ENCODE assay signal across 8 cellular contexts in the genomic region with DNA sequence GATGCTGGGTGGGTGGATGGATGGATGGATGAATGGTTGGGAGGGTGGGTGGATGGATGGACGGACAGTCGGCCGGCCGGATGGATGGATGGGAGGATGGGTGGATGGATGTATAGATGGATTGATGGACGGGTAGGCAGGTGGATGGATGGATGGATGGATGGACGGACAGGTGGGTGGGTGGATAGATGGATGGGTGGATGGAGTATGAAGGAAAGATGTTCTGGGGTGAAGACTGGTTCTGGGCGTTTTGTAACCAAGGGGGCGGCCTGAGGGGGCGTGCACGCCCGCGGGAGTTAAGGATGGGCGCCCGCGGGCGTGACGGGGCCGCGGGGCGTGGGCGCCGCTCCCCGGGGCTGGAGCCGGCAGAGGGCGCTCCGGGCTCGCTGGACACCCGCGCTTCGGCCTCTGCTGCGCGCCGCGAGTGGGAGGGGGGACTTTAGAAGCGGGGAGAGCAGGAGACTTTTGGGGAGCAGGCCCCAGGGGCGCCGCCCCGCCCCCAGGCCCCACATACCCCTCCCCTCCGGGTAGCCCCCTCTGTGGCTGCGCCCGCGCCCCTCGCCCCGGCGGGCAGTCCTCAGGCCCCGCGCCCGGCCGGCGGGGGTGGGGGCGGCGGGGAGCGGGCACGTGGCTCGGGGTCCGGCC. TPM values are rescaled to one million over a fixed set of nuclear protein-coding genes. Genes with fewer than 3 reads are reported as not detected.
DNase-seq lines count a peak whose midpoint lies in the region; ATAC-seq and TF ChIP-seq lines count a peak whose summit lies in the region.

TSS of gene NECAB2 (plus strand) at position 407 of the 645 bp plus-strand sequence. CDS start 405 bp downstream, outside the sequence.

- H3K36me3 ChIP-seq in NT2/D1 (ENCODE audit: insufficient read depth, insufficient read length, low read length) (peaks cover 7% of the 10 kb centered on the region), liver (ENCODE audit: control insufficient read depth in 4 of 4, insufficient read depth in 3 of 4, low read depth in 1 of 4, low read length in 3 of 4) (peaks cover 4 to 31% (median 20%) of the 10 kb centered on the region in 4 donors), tibial artery (peaks cover 10 to 33% (median 26%) of the 10 kb centered on the region in 3 donors)

- H3K9me3 Mint-ChIP-seq in activated naive CD4-positive, alpha-beta T cell treated with anti-CD3 and anti-CD28 coated beads, Interleukin-2, amount 50 U/mL, for 24 hours: no peaks in the 10 kb centered on the region
- H3K9me3 Mint-ChIP-seq in dendritic cell treated with granulocyte-macrophage colony-stimulating factor and Interleukin-4, amounts not matched to agents 40 ng/mL and 50 ng/mL, for 4 days: no peaks in the 10 kb centered on the region

- H3K27ac ChIP-seq in liver (ENCODE audit: low read depth in 1 of 2, low read length in 2 of 2) (no peak within 1 kb of the TSS), tibial artery (no peak within 1 kb of the TSS)

- no peaks in the 10 kb centered on the region for H3K36me3 Mint-ChIP-seq in activated naive CD4-positive, alpha-beta T cell treated with anti-CD3 and anti-CD28 coated beads, Interleukin-2, amount 50 U/mL, for 24 hours
- peaks cover 36% of the 10 kb centered on the region for H3K36me3 Mint-ChIP-seq in dendritic cell treated with granulocyte-macrophage colony-stimulating factor and Interleukin-4, amounts not matched to agents 40 ng/mL and 50 ng/mL, for 4 days (ENCODE audit: low read depth)

- no peak for ATAC-seq in HG03439 (IDR thresholded peaks at IDR 0.05; ENCODE audit: unreplicated experiment)

- peak within 1 kb of the TSS; percentile 56 for H3K4me3 Mint-ChIP-seq in activated naive CD4-positive, alpha-beta T cell treated with anti-CD3 and anti-CD28 coated beads, Interleukin-2, amount 50 U/mL, for 24 hours
- H3K4me3 Mint-ChIP-seq in dendritic cell treated with granulocyte-macrophage colony-stimulating factor and Interleukin-4, amounts not matched to agents 40 ng/mL and 50 ng/mL, for 4 days: peak within 1 kb of the TSS; percentile 61

- H3K9me3 ChIP-seq in NT2/D1 (ENCODE audit: insufficient read depth, low read length): no peaks in the 10 kb centered on the region
- H3K9me3 ChIP-seq in liver (ENCODE audit: control insufficient read depth in 4 of 4, low read length in 3 of 4): no peaks in the 10 kb centered on the region
- H3K9me3 ChIP-seq in tibial artery: no peaks in the 10 kb centered on the region

- peak; percentile 24 to 48 for TF ChIP-seq RAD21 in liver (IDR thresholded peaks at IDR 0.05)

- H3K27me3 ChIP-seq in NT2/D1 (ENCODE audit: insufficient read depth, insufficient read length) (peaks cover 14% of the 10 kb centered on the region), liver (ENCODE audit: control insufficient read depth in 4 of 4, insufficient read depth in 4 of 4, low read length in 3 of 4) (no peaks in the 10 kb centered on the region), tibial artery (peaks cover 0 to 24% of the 10 kb centered on the region in 2 donors)

- WGBS in liver: 6% methylated on average over 56 of the region's 56 CpGs

- peaks cover 4% of the 10 kb centered on the region for H3K4me1 Mint-ChIP-seq in activated naive CD4-positive, alpha-beta T cell treated with anti-CD3 and anti-CD28 coated beads, Interleukin-2, amount 50 U/mL, for 24 hours
- H3K4me1 Mint-ChIP-seq in dendritic cell treated with granulocyte-macrophage colony-stimulating factor and Interleukin-4, amounts not matched to agents 40 ng/mL and 50 ng/mL, for 4 days (ENCODE audit: low read depth): peaks cover 5% of the 10 kb centered on the region

- H3K9ac ChIP-seq in NT2/D1 (ENCODE audit: insufficient read length, low read depth) (peak within 1 kb of the TSS; percentile 64), liver (ENCODE audit: low read depth in 1 of 2, low read length in 2 of 2) (no peak within 1 kb of the TSS)

- TF ChIP-seq CTCF in liver (IDR thresholded peaks at IDR 0.05; ENCODE audit: low read depth, low read length, missing input control) (peak; percentile 44), tibial artery (IDR thresholded peaks at IDR 0.05) (peak; percentile 29 to 64)

- H3K4me1 ChIP-seq in NT2/D1 (ENCODE audit: insufficient read depth, insufficient read length): peaks cover 20% of the 10 kb centered on the region
- H3K4me1 ChIP-seq in liver (ENCODE audit: control insufficient read depth in 4 of 4, insufficient read depth in 4 of 4, low read length in 3 of 4): peaks cover 0 to 7% (median 1%) of the 10 kb centered on the region in 4 donors
- peaks cover 0 to 22% (median 13%) of the 10 kb centered on the region in 4 donors for H3K4me1 ChIP-seq in tibial artery

- no peak within 1 kb of the TSS for H3K27ac Mint-ChIP-seq in activated naive CD4-positive, alpha-beta T cell treated with anti-CD3 and anti-CD28 coated beads, Interleukin-2, amount 50 U/mL, for 24 hours
- H3K27ac Mint-ChIP-seq in dendritic cell treated with granulocyte-macrophage colony-stimulating factor and Interleukin-4, amounts not matched to agents 40 ng/mL and 50 ng/mL, for 4 days: no peak within 1 kb of the TSS

- DNase-seq in activated naive CD4-positive, alpha-beta T cell treated with anti-CD3 and anti-CD28 coated beads, Interleukin-2, amount 50 U/mL, for 16 hours: no peak
- no peak for DNase-seq in NT2/D1 (ENCODE audit: low read depth, low spot score)
- no peak for DNase-seq in tibial artery
- no peak for DNase-seq in cerebellar nuclear complex (lab: John Stamatoyannopoulos, UW)

- H3K4me3 ChIP-seq in NT2/D1 (ENCODE audit: insufficient read length, low read depth) (peak within 1 kb of the TSS; percentile 37), liver (ENCODE audit: low read depth in 1 of 3, low read length in 3 of 3) (peak within 1 kb of the TSS in 1 of 3 donors; percentile 38), tibial artery (peak within 1 kb of the TSS; percentile 31 to 44)

- H3K27me3 Mint-ChIP-seq in activated naive CD4-positive, alpha-beta T cell treated with anti-CD3 and anti-CD28 coated beads, Interleukin-2, amount 50 U/mL, for 24 hours: peaks cover 12% of the 10 kb centered on the region
- peaks cover 42% of the 10 kb centered on the region for H3K27me3 Mint-ChIP-seq in dendritic cell treated with granulocyte-macrophage colony-stimulating factor and Interleukin-4, amounts not matched to agents 40 ng/mL and 50 ng/mL, for 4 days

- intact Hi-C loops in dendritic cell treated with granulocyte-macrophage colony-stimulating factor and Interleukin-4, amounts not matched to agents 40 ng/mL and 50 ng/mL, for 4 days (cut with micrococcal nuclease): loop anchor here (2.0 kb wide), 1 partner anchor 219 kb away; the partner anchor contains the start of gene TAF1C
- intact Hi-C loops in tibial artery (cut with DNase I; ENCODE audit: low total_unique reads): loop anchor here (5.0 to 10.0 kb wide), 2 partner anchors 94 to 217 kb away; partner anchors contain the start of gene TAF1C

TF ChIP-seq in liver, 16 proteins besides CTCF, POLR2A, EP300 and RAD21:
- TF ChIP-seq, protein P1, sequence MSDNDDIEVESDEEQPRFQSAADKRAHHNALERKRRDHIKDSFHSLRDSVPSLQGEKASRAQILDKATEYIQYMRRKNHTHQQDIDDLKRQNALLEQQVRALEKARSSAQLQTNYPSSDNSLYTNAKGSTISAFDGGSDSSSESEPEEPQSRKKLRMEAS (IDR thresholded peaks at IDR 0.05): no peak
- TF ChIP-seq TAF1 (conservative IDR thresholded peaks at IDR 0.05): no peak
- no peak for TF ChIP-seq EGR1 (IDR thresholded peaks at IDR 0.05; ENCODE audit: low read depth in 2 of 2)
- no peak for TF ChIP-seq YY1 (IDR thresholded peaks at IDR 0.05)
- no peak for TF ChIP-seq RXRA (IDR thresholded peaks at IDR 0.05)
- no peak for TF ChIP-seq GABPA (IDR thresholded peaks at IDR 0.05 in 1 of 2, conservative IDR thresholded peaks at IDR 0.05 in 1 of 2)
- no peak for TF ChIP-seq NR2F2 (IDR thresholded peaks at IDR 0.05)
- no peak for TF ChIP-seq JUND (IDR thresholded peaks at IDR 0.05)
- TF ChIP-seq, protein P2, sequence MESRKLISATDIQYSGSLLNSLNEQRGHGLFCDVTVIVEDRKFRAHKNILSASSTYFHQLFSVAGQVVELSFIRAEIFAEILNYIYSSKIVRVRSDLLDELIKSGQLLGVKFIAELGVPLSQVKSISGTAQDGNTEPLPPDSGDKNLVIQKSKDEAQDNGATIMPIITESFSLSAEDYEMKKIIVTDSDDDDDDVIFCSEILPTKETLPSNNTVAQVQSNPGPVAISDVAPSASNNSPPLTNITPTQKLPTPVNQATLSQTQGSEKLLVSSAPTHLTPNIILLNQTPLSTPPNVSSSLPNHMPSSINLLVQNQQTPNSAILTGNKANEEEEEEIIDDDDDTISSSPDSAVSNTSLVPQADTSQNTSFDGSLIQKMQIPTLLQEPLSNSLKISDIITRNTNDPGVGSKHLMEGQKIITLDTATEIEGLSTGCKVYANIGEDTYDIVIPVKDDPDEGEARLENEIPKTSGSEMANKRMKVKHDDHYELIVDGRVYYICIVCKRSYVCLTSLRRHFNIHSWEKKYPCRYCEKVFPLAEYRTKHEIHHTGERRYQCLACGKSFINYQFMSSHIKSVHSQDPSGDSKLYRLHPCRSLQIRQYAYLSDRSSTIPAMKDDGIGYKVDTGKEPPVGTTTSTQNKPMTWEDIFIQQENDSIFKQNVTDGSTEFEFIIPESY (IDR thresholded peaks at IDR 0.05): no peak
- TF ChIP-seq HNF4G (IDR thresholded peaks at IDR 0.05): no peak
- no peak for TF ChIP-seq FOXA1 (IDR thresholded peaks at IDR 0.05)
- no peak for TF ChIP-seq HNF4A (conservative IDR thresholded peaks at IDR 0.05)

RNA-seq across cellular contexts. Expression of gene NECAB2, which starts in this region (rescaled TPM):
- 1 to 10 TPM in 1 of 2 donors, not detected in 1; 2.7 TPM for total RNA-seq in liver
- polyA plus RNA-seq in liver: 1 to 10 TPM; 2.9 to 3.8 TPM
